In the genomic region with DNA sequence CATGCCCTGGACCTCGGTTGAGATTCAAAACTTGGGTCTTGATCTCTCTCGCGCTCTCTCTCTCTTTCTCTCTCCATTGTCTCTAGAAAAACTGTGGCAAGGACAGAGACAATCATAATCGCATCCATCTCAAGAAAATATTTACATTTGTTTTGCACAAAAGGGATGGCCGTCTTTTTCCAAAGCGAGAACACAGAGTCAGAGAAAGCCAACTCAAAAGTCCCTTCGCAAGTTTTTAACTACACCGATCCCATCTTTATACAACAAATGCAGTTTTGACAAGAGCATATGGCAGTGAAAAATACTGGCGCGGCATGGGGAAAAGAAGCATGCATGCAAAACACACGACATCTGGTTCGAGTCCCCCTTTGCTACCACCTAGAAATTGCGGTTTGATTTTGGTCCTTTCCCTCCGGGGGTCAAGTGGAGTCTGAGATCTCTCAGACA, we compare ENCODE assay signal across 14 cellular contexts. TPM values are rescaled to one million over a fixed set of nuclear protein-coding genes. Genes with fewer than 3 reads are reported as not detected.
A peak's percentile ranks its signal among the peaks of the same experiment; 100 is the strongest.
DNase-seq lines count a peak whose midpoint lies in the region; ATAC-seq lines count a peak whose summit lies in the region.
"Had no signal": no experiment of that assay in that cellular context is flagged by ENCODE, and none has a peak within 500 bp of the region (broad histone marks: within the 10 kb centered on the region; RNA-seq: fewer than 3 reads in every experiment).

No MANE protein-coding gene starts in this region.

- DNase-seq in stimulated activated naive CD8-positive, alpha-beta T cell treated with anti-CD3 and anti-CD28 coated beads, Interleukin-15, Interleukin-2, amounts not matched to agents 100 U/mL and 50 U/mL, for 24 hours: no peak
- DNase-seq in activated naive CD8-positive, alpha-beta T cell treated with anti-CD3 and anti-CD28 coated beads, Interleukin-2, amount 50 U/mL, for 24 hours: no peak
- DNase-seq in naive B cell: no peak
- no peak for DNase-seq in posterior cingulate gyrus
- no peak for DNase-seq in kidney tubule cell (ENCODE audit: low spot score)
- no peak for DNase-seq in NCI-H2081 treated with DMSO at 0.1 percent for 48 hours (lab: John Stamatoyannopoulos, UW)
- no peak for DNase-seq in H4 (ENCODE audit: low spot score)
- DNase-seq: DMS79, NCI-H2029 treated with DMSO at 0.1 percent for 48 hours had no signal

- peak overlapping the region; percentile 37 for H3K27ac Mint-ChIP-seq in stimulated activated naive CD8-positive, alpha-beta T cell treated with anti-CD3 and anti-CD28 coated beads, Interleukin-15, Interleukin-2, amounts not matched to agents 100 ng/mL and 50 ng/mL, for 24 hours
- H3K27ac Mint-ChIP-seq in activated naive CD8-positive, alpha-beta T cell treated with anti-CD3 and anti-CD28 coated beads, Interleukin-2, amount 50 U/mL, for 24 hours: no peak overlapping the region
- H3K27ac Mint-ChIP-seq in naive B cell: peak overlapping the region in 4 of 6 donors; percentile 11 to 86 (median 64)
- H3K27ac Mint-ChIP-seq: dendritic cell treated with granulocyte-macrophage colony-stimulating factor and Interleukin-4, amounts not matched to agents 40 ng/mL and 50 ng/mL, for 4 days had no signal

- intact Hi-C loops in posterior cingulate gyrus (cut with DNase I): no loop called here

- peaks cover 4% of the 10 kb centered on the region for H3K36me3 Mint-ChIP-seq in stimulated activated naive CD8-positive, alpha-beta T cell treated with anti-CD3 and anti-CD28 coated beads, Interleukin-15, Interleukin-2, amounts not matched to agents 100 ng/mL and 50 ng/mL, for 24 hours (ENCODE audit: low read depth)
- peaks cover 2% of the 10 kb centered on the region for H3K36me3 Mint-ChIP-seq in activated naive CD8-positive, alpha-beta T cell treated with anti-CD3 and anti-CD28 coated beads, Interleukin-2, amount 50 U/mL, for 24 hours (ENCODE audit: low read depth)
- H3K36me3 Mint-ChIP-seq in naive B cell: peaks cover 13 to 14% of the 10 kb centered on the region in 2 donors

- no peaks in the 10 kb centered on the region for H3K9me3 Mint-ChIP-seq in stimulated activated naive CD8-positive, alpha-beta T cell treated with anti-CD3 and anti-CD28 coated beads, Interleukin-15, Interleukin-2, amounts not matched to agents 100 ng/mL and 50 ng/mL, for 24 hours
- peaks cover 4% of the 10 kb centered on the region for H3K9me3 Mint-ChIP-seq in activated naive CD8-positive, alpha-beta T cell treated with anti-CD3 and anti-CD28 coated beads, Interleukin-2, amount 50 U/mL, for 24 hours
- peaks cover 0 to 46% (median 14%) of the 10 kb centered on the region in 7 donors for H3K9me3 Mint-ChIP-seq in naive B cell
- H3K9me3 Mint-ChIP-seq: dendritic cell treated with granulocyte-macrophage colony-stimulating factor and Interleukin-4, amounts not matched to agents 40 ng/mL and 50 ng/mL, for 4 days had no signal

- peaks cover 92% of the 10 kb centered on the region for H3K27me3 Mint-ChIP-seq in stimulated activated naive CD8-positive, alpha-beta T cell treated with anti-CD3 and anti-CD28 coated beads, Interleukin-15, Interleukin-2, amounts not matched to agents 100 ng/mL and 50 ng/mL, for 24 hours
- H3K27me3 Mint-ChIP-seq in activated naive CD8-positive, alpha-beta T cell treated with anti-CD3 and anti-CD28 coated beads, Interleukin-2, amount 50 U/mL, for 24 hours: peaks cover 92% of the 10 kb centered on the region
- peaks cover 73 to 94% (median 81%) of the 10 kb centered on the region in 3 donors for H3K27me3 Mint-ChIP-seq in naive B cell

- H3K4me1 Mint-ChIP-seq in stimulated activated naive CD8-positive, alpha-beta T cell treated with anti-CD3 and anti-CD28 coated beads, Interleukin-15, Interleukin-2, amounts not matched to agents 100 ng/mL and 50 ng/mL, for 24 hours (ENCODE audit: low read depth): peaks cover 77% of the 10 kb centered on the region
- peaks cover 67% of the 10 kb centered on the region for H3K4me1 Mint-ChIP-seq in activated naive CD8-positive, alpha-beta T cell treated with anti-CD3 and anti-CD28 coated beads, Interleukin-2, amount 50 U/mL, for 24 hours
- H3K4me1 Mint-ChIP-seq in naive B cell: peaks cover 32 to 71% (median 67%) of the 10 kb centered on the region in 3 donors

- H3K4me3 Mint-ChIP-seq in stimulated activated naive CD8-positive, alpha-beta T cell treated with anti-CD3 and anti-CD28 coated beads, Interleukin-15, Interleukin-2, amounts not matched to agents 100 ng/mL and 50 ng/mL, for 24 hours: peak overlapping the region; percentile 59
- H3K4me3 Mint-ChIP-seq in activated naive CD8-positive, alpha-beta T cell treated with anti-CD3 and anti-CD28 coated beads, Interleukin-2, amount 50 U/mL, for 24 hours: peak overlapping the region; percentile 36
- H3K4me3 Mint-ChIP-seq in naive B cell: peak overlapping the region in 4 of 8 donors; percentile 59 to 78 (median 72)

- no peak for ATAC-seq in stimulated activated naive CD8-positive, alpha-beta T cell treated with anti-CD3 and anti-CD28 coated beads, Interleukin-15, Interleukin-2, amounts not matched to agents 100 U/mL and 50 U/mL, for 24 hours
- no peak for ATAC-seq in activated naive CD8-positive, alpha-beta T cell treated with anti-CD3 and anti-CD28 coated beads, Interleukin-2, amount 50 U/mL, for 24 hours
- no peak for ATAC-seq in naive B cell (ENCODE audit: low read depth in 2 of 2)

RNA-seq across cellular contexts. Expression of a gene that starts 1.4 kb away (rescaled TPM):
- polyA plus RNA-seq in naive B cell (ENCODE audit: low read depth in 6 of 6): not detected
- total RNA-seq in H4 (2014; rRNA removed; shearing (Covaris generic)): not detected in 2 replicates
- total RNA-seq: mucosa of descending colon, renal cortical epithelial cell, vagina had no signal
